In genomic region chr3:174363256-174363655, GRCh38 we compare ENCODE assay signal across 22 cellular contexts.
DNase-seq lines count a peak whose midpoint lies in the region; TF ChIP-seq lines count a peak whose summit lies in the region.
"Had no signal": no experiment of that assay in that cellular context is flagged by ENCODE, and none has a peak within 500 bp of the region (broad histone marks: within the 10 kb centered on the region; RNA-seq: fewer than 3 reads in every experiment).

No MANE protein-coding gene starts in this region.

- BruUV-seq in MCF 10A (replicated peaks; lab: Mats Ljungman, UMichigan), result no TSS peak

- no peak overlapping the region for H3K4me3 Mint-ChIP-seq in MCF 10A (ENCODE audit: unreplicated experiment)
- H3K4me3 Mint-ChIP-seq: CD4-positive, CD25-positive, alpha-beta regulatory T cell had no signal

- H3K36me3 ChIP-seq in tibial artery, result no peaks in the 10 kb centered on the region
- H3K36me3 ChIP-seq: BE2C had no signal

- no peaks in the 10 kb centered on the region for H3K9me3 ChIP-seq in tibial artery
- H3K9me3 ChIP-seq: BE2C, SK-N-SH had no signal

- POLR2A ChIA-PET in MCF 10A (lab: Yijun Ruan, JAX), result interaction anchor here (1.0 kb wide), 1 partner anchor 17 kb away, joined by 3 read pairs; no protein-coding TSS in a partner anchor

- CTCF ChIA-PET in MCF 10A (lab: Yijun Ruan, JAX), result interaction anchor here (0.7 to 1.2 kb wide), 3 partner anchors 7 to 1969 kb away, joined by 3 read pairs; no protein-coding TSS in a partner anchor

- H3K9me3 Mint-ChIP-seq in MCF 10A (ENCODE audit: unreplicated experiment), result no peaks in the 10 kb centered on the region

- H3K27me3 ChIP-seq in tibial artery, result no peaks in the 10 kb centered on the region
- H3K27me3 ChIP-seq: BE2C had no signal

- TF ChIP-seq CTCF in astrocyte of the spinal cord (IDR thresholded peaks at IDR 0.05; ENCODE audit: low read depth, low read length) (no peak), retinal pigment epithelial cell (conservative IDR thresholded peaks at IDR 0.05; ENCODE audit: low read depth, low read length) (no peak), MCF 10A (IDR thresholded peaks at IDR 0.05; ENCODE audit: unreplicated experiment) (no peak), tibial artery (IDR thresholded peaks at IDR 0.05) (no peak)

- H3K4me3 ChIP-seq in astrocyte of the spinal cord (ENCODE audit: low read depth, low read length) (no peak overlapping the region), retinal pigment epithelial cell (ENCODE audit: low read length) (no peak overlapping the region), tibial artery (no peak overlapping the region)

- no peaks in the 10 kb centered on the region for H3K27me3 Mint-ChIP-seq in MCF 10A (ENCODE audit: insufficient read depth, unreplicated experiment)
- H3K27me3 Mint-ChIP-seq: CD4-positive, CD25-positive, alpha-beta regulatory T cell had no signal

- H3K36me3 Mint-ChIP-seq in MCF 10A (ENCODE audit: insufficient read depth, unreplicated experiment), result no peaks in the 10 kb centered on the region
- H3K36me3 Mint-ChIP-seq: CD4-positive, CD25-positive, alpha-beta regulatory T cell had no signal

- in situ Hi-C loops in astrocyte of the spinal cord (cut with HindIII; ENCODE audit: low sequenced_read_pairs), result no loop called here

- H3K4me1 ChIP-seq in tibial artery, result no peaks in the 10 kb centered on the region
- H3K4me1 ChIP-seq: BE2C had no signal

- intact Hi-C loops in MCF 10A (cut with micrococcal nuclease) (no loop called here), tibial artery (cut with DNase I; ENCODE audit: low total_unique reads) (no loop called here)

- no peak overlapping the region for H3K27ac Mint-ChIP-seq in MCF 10A (ENCODE audit: low read depth, unreplicated experiment)
- H3K27ac Mint-ChIP-seq: CD4-positive, CD25-positive, alpha-beta regulatory T cell had no signal

- H3K4me1 Mint-ChIP-seq in MCF 10A (ENCODE audit: insufficient read depth, unreplicated experiment), result no peaks in the 10 kb centered on the region
- H3K4me1 Mint-ChIP-seq: CD4-positive, CD25-positive, alpha-beta regulatory T cell had no signal

- DNase-seq in GM03348 (ENCODE audit: low spot score), result peak; percentile 11
- DNase-seq in astrocyte of the spinal cord (ENCODE audit: low read depth, low spot score), result peak; percentile 22
- peak; percentile 0 for DNase-seq in glomerular visceral epithelial cell (ENCODE audit: extremely low spot score)
- DNase-seq in retinal pigment epithelial cell (ENCODE audit: low read depth), result peak; percentile 36
- no peak for DNase-seq in MCF 10A (ENCODE audit: unreplicated experiment)
- DNase-seq in tibial artery, result no peak
- DNase-seq in activated CD8-positive, alpha-beta memory T cell treated with anti-CD3 and anti-CD28 coated beads for 24 hours, result no peak
- DNase-seq: BE2C; CD4-positive, CD25-positive, alpha-beta regulatory T cell; DMS79; Karpas-422; MM.1S; NCI-H1048; NCI-H1436; NCI-H2029; NCI-H2227 treated with DMSO at 0.1 percent for 48 hours; NCI-H510A treated with DMSO at 0.1 percent for 48 hours; NCI-H774; NK-92 treated with Interleukin-12 subunit alpha and Interleukin-12 subunit beta, amount 100 ng/mL, for 24 hours; SHP77 treated with DMSO at 0.1 percent for 48 hours; SK-N-SH had no signal

- H3K27ac ChIP-seq in tibial artery, result no peak overlapping the region
- H3K27ac ChIP-seq: RWPE1 had no signal

Comparison
In these comparisons a context has a peak if more than half of its experiments do, and no peak if none do; other contexts are left out.
1. DNase-seq: peak in GM03348 (single experiment), astrocyte of the spinal cord (single experiment), glomerular visceral epithelial cell (single experiment) and retinal pigment epithelial cell (single experiment); none in MCF 10A (single experiment), tibial artery (0 of 2) and activated CD8-positive, alpha-beta memory T cell treated with anti-CD3 and anti-CD28 coated beads for 24 hours (single experiment).